ENCODE assay signal across 8 cellular contexts in genomic region chr5:123209163-123210013, GRCh38.
DNase-seq lines count a peak whose midpoint lies in the region; ATAC-seq, FAIRE-seq and TF ChIP-seq lines count a peak whose summit lies in the region.

No MANE protein-coding gene starts in this region.

- no peak overlapping the region for H3K4me3 ChIP-seq in BJ (ENCODE audit: low read depth, low read length)
- no peak overlapping the region for H3K4me3 ChIP-seq in foreskin fibroblast (ENCODE audit: low read depth in 1 of 2, low read length in 2 of 2)

- DNase-seq in BJ (ENCODE audit: low read depth) (peak; percentile 27), H54 (ENCODE audit: insufficient read length, low spot score) (peak; percentile 29), NCI-H69 (lab: John Stamatoyannopoulos, UW) (peak; percentile 13), foreskin fibroblast (peak; percentile 69 to 89), caudate nucleus (lab: John Stamatoyannopoulos, UW) (no peak), left lobe of liver (ENCODE audit: low spot score) (no peak), NCI-H2227 (lab: John Stamatoyannopoulos, UW; ENCODE audit: unreplicated experiment) (no peak), immature natural killer cell (no peak)

- H3K27ac ChIP-seq in caudate nucleus (ENCODE audit: low read depth, low read length), result no peak overlapping the region

- CTCF ChIA-PET in BJ (lab: Yijun Ruan, JAX), result interaction anchor here (0.8 to 0.9 kb wide), 2 partner anchors 11 to 52 kb away, joined by 3 read pairs; no protein-coding TSS in a partner anchor

- H3K27me3 ChIP-seq in BJ (ENCODE audit: control insufficient read depth, insufficient read depth, low read length), result no peaks in the 10 kb centered on the region

- no peak for TF ChIP-seq POLR2A in H54 (IDR thresholded peaks at IDR 0.05; ENCODE audit: low read depth, low read length)

- H3K36me3 ChIP-seq in BJ (ENCODE audit: control insufficient read depth, insufficient read depth, low read length), result no peaks in the 10 kb centered on the region

- ATAC-seq in left lobe of liver, result no peak

- H3K9me3 Mint-ChIP-seq in immature natural killer cell, result peaks cover 0 to 3% (median 0%) of the 10 kb centered on the region in 6 donors

- peak; percentile 92 for FAIRE-seq in H54 (lab: Jason Lieb, UNC)

- H3K36me3 Mint-ChIP-seq in immature natural killer cell, result no peaks in the 10 kb centered on the region

- POLR2A ChIA-PET in BJ (lab: Charles Lee), result no interaction called here

- no peak for TF ChIP-seq CTCF in BJ (IDR thresholded peaks at IDR 0.05; ENCODE audit: insufficient read depth, low read depth, low read length)
- TF ChIP-seq CTCF in foreskin fibroblast (IDR thresholded peaks at IDR 0.05; ENCODE audit: low read depth, low read length), result no peak

- H3K27me3 Mint-ChIP-seq in immature natural killer cell (ENCODE audit: low read depth in 3 of 3), result peaks cover 1 to 4% (median 2%) of the 10 kb centered on the region in 3 donors

- no peaks in the 10 kb centered on the region for H3K4me1 Mint-ChIP-seq in immature natural killer cell

- no peak overlapping the region for H3K4me3 Mint-ChIP-seq in immature natural killer cell

- H3K27ac Mint-ChIP-seq in immature natural killer cell, result no peak overlapping the region

Comparison
In these comparisons a context has a peak if more than half of its experiments do, and no peak if none do; other contexts are left out.
1. DNase-seq: peak in BJ (single experiment), H54 (single experiment), NCI-H69 (single experiment) and foreskin fibroblast (2 of 2); none in caudate nucleus (0 of 61), left lobe of liver (single experiment), NCI-H2227 (single experiment) and immature natural killer cell (0 of 3).